10 cellular contexts compared by ENCODE assay signal in the genomic region with DNA sequence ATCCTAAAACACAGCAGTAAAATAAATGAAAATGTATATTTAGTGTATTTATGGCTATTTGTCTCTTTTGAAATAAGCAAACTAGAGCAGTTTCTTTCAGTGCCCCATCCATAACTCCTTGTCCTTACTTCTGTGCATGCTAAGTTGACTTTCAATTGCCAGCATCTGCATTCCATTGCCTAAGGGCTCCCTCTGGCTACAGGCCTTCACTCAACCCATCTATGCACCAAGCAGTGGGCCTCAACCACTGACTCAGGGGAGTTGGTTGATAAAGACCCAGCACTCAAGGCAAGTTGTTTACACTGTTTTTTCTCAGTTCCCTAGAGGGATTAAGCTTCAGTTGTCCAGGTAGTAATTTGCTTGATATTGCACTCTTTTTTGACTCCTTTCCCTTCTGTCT.
DNase-seq lines count a peak whose midpoint lies in the region; ATAC-seq and TF ChIP-seq lines count a peak whose summit lies in the region.
"Had no signal": no experiment of that assay in that cellular context is flagged by ENCODE, and none has a peak within 500 bp of the region (broad histone marks: within the 10 kb centered on the region; RNA-seq: fewer than 3 reads in every experiment).

No MANE protein-coding gene starts in this region.

- DNase-seq in activated naive CD4-positive, alpha-beta T cell treated with anti-CD3 and anti-CD28 coated beads for 36 hours: peak; percentile 5
- DNase-seq in activated naive CD4-positive, alpha-beta T cell treated with anti-CD3 and anti-CD28 coated beads, Interleukin-2, amount 50 U/mL, for 72 hours (ENCODE audit: low spot score in 2 of 2): no peak
- DNase-seq in RPMI7951 (ENCODE audit: low read depth): peak; percentile 9
- peak; percentile 2 for DNase-seq in globus pallidus (ENCODE audit: low spot score)
- no peak for DNase-seq in sciatic nerve (ENCODE audit: low spot score)
- no peak for DNase-seq in GM10248 (ENCODE audit: extremely low spot score)
- DNase-seq in cerebellar nuclear complex (lab: John Stamatoyannopoulos, UW): no peak
- DNase-seq: GF-D8, NCI-H1092 treated with DMSO at 0.1 percent for 48 hours had no signal

- no peaks in the 10 kb centered on the region for H3K36me3 Mint-ChIP-seq in activated naive CD4-positive, alpha-beta T cell treated with anti-CD3 and anti-CD28 coated beads for 36 hours (ENCODE audit: low read depth)
- H3K36me3 Mint-ChIP-seq in activated naive CD4-positive, alpha-beta T cell treated with anti-CD3 and anti-CD28 coated beads, Interleukin-2, amount 50 U/mL, for 72 hours: no peaks in the 10 kb centered on the region

- no peak overlapping the region for H3K4me3 Mint-ChIP-seq in activated naive CD4-positive, alpha-beta T cell treated with anti-CD3 and anti-CD28 coated beads for 36 hours

- ATAC-seq in activated naive CD4-positive, alpha-beta T cell treated with anti-CD3 and anti-CD28 coated beads, Interleukin-2, amount 50 U/mL, for 72 hours: no peak
- peak; percentile 75 for ATAC-seq in sciatic nerve
- no peak for ATAC-seq in esophagus mucosa

- TF ChIP-seq CTCF in GM10248 (IDR thresholded peaks at IDR 0.05; ENCODE audit: control extremely low read depth, extremely low read depth, low read depth, missing control alignments): no peak

- H3K27me3 Mint-ChIP-seq in activated naive CD4-positive, alpha-beta T cell treated with anti-CD3 and anti-CD28 coated beads for 36 hours (ENCODE audit: low read depth): no peaks in the 10 kb centered on the region

- intact Hi-C loops in activated naive CD4-positive, alpha-beta T cell treated with anti-CD3 and anti-CD28 coated beads for 36 hours (cut with micrococcal nuclease): no loop called here
- intact Hi-C loops in sciatic nerve (cut with DNase I): no loop called here

- CTCF ChIA-PET in activated naive CD4-positive, alpha-beta T cell treated with anti-CD3 and anti-CD28 coated beads for 36 hours (lab: Charles Lee): no interaction called here
- CTCF ChIA-PET in GM10248 (lab: Yijun Ruan, JAX): interaction anchor here (0.9 kb wide), 1 partner anchor 18 kb away, joined by 3 read pairs; no protein-coding TSS in a partner anchor

- H3K9me3 Mint-ChIP-seq in activated naive CD4-positive, alpha-beta T cell treated with anti-CD3 and anti-CD28 coated beads for 36 hours: peaks cover 3% of the 10 kb centered on the region
- H3K9me3 Mint-ChIP-seq in activated naive CD4-positive, alpha-beta T cell treated with anti-CD3 and anti-CD28 coated beads, Interleukin-2, amount 50 U/mL, for 72 hours: peaks cover 0 to 3% of the 10 kb centered on the region in 2 donors

- POLR2A ChIA-PET in GM10248 (lab: Yijun Ruan, JAX): no interaction called here

- H3K4me1 Mint-ChIP-seq in activated naive CD4-positive, alpha-beta T cell treated with anti-CD3 and anti-CD28 coated beads for 36 hours (ENCODE audit: low read depth): no peaks in the 10 kb centered on the region

- no peak overlapping the region for H3K27ac Mint-ChIP-seq in activated naive CD4-positive, alpha-beta T cell treated with anti-CD3 and anti-CD28 coated beads for 36 hours
- no peak overlapping the region for H3K27ac Mint-ChIP-seq in activated naive CD4-positive, alpha-beta T cell treated with anti-CD3 and anti-CD28 coated beads, Interleukin-2, amount 50 U/mL, for 72 hours

Comparison
In these comparisons a context has a peak if more than half of its experiments do, and no peak if none do; other contexts are left out.
1. DNase-seq: peak in activated naive CD4-positive, alpha-beta T cell treated with anti-CD3 and anti-CD28 coated beads for 36 hours (single experiment), RPMI7951 (single experiment) and globus pallidus (single experiment); none in activated naive CD4-positive, alpha-beta T cell treated with anti-CD3 and anti-CD28 coated beads, Interleukin-2, amount 50 U/mL, for 72 hours (0 of 2), sciatic nerve (single experiment), GM10248 (single experiment) and cerebellar nuclear complex (0 of 2).